8 cellular contexts compared by ENCODE assay signal in genomic region chr17:44219636-44220210, GRCh38. TPM values are rescaled to one million over a fixed set of nuclear protein-coding genes. Genes with fewer than 3 reads are reported as not detected.
DNase-seq lines count a peak whose midpoint lies in the region; ATAC-seq and TF ChIP-seq lines count a peak whose summit lies in the region.

A gene with protein sequence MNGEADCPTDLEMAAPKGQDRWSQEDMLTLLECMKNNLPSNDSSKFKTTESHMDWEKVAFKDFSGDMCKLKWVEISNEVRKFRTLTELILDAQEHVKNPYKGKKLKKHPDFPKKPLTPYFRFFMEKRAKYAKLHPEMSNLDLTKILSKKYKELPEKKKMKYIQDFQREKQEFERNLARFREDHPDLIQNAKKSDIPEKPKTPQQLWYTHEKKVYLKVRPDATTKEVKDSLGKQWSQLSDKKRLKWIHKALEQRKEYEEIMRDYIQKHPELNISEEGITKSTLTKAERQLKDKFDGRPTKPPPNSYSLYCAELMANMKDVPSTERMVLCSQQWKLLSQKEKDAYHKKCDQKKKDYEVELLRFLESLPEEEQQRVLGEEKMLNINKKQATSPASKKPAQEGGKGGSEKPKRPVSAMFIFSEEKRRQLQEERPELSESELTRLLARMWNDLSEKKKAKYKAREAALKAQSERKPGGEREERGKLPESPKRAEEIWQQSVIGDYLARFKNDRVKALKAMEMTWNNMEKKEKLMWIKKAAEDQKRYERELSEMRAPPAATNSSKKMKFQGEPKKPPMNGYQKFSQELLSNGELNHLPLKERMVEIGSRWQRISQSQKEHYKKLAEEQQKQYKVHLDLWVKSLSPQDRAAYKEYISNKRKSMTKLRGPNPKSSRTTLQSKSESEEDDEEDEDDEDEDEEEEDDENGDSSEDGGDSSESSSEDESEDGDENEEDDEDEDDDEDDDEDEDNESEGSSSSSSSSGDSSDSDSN (minus strand): TSS chr17:44219675. CDS start chr17:44218229, 1,446 bp downstream.

- H3K36me3 Mint-ChIP-seq in brain: peaks cover 28% of the 10 kb centered on the region

- H3K27ac ChIP-seq in iPS DF 6.9 (ENCODE audit: low read length): no peak within 1 kb of the TSS

- peaks cover 0 to 8% (median 0%) of the 10 kb centered on the region in 5 experiments for H3K9me3 Mint-ChIP-seq in brain

- no peaks in the 10 kb centered on the region for H3K9me3 ChIP-seq in iPS DF 6.9 (ENCODE audit: control insufficient read depth, insufficient read depth, low read length)

- peak within 1 kb of the TSS; percentile 93 to 99 (median 98) for H3K27ac Mint-ChIP-seq in brain

- WGBS in iPS DF 6.9 (ENCODE audit: insufficient coverage, insufficient read length): no CpG with 5 or more reads among the region's 68 CpGs

- peak within 1 kb of the TSS; percentile 78 for H3K4me3 ChIP-seq in iPS DF 6.9 (ENCODE audit: low read length)

- H3K27me3 ChIP-seq in iPS DF 6.9 (ENCODE audit: control insufficient read depth, insufficient read depth, low read length): no peaks in the 10 kb centered on the region

- peaks cover 18% of the 10 kb centered on the region for H3K36me3 ChIP-seq in iPS DF 6.9 (ENCODE audit: control insufficient read depth, insufficient read depth, low read length)

- DNase-seq in COR-L47 (lab: John Stamatoyannopoulos, UW) (peak; percentile 90), NAMALWA (ENCODE audit: low spot score) (peak; percentile 67), iPS DF 6.9 (ENCODE audit: low read depth, low spot score) (no peak), sciatic nerve (ENCODE audit: low spot score) (peak; percentile 85)

- intact Hi-C loops in T-helper 2 cell treated with Interferon-gamma antibody and Interleukin-4, amounts not matched to agents 100 ng/mL and 5 ng/mL, for 36 hours (cut with micrococcal nuclease): loop anchor here (2.0 to 5.0 kb wide), 2 partner anchors 105 to 283 kb away; partner anchors contain the start of genes GPATCH8 and SLC25A39
- intact Hi-C loops in sciatic nerve (cut with DNase I): no loop called here

- peaks cover 34% of the 10 kb centered on the region for H3K4me1 Mint-ChIP-seq in brain

- peaks cover 13% of the 10 kb centered on the region for H3K27me3 Mint-ChIP-seq in brain

- no peak for TF ChIP-seq CTCF in brain (conservative IDR thresholded peaks at IDR 0.05)

- H3K4me3 Mint-ChIP-seq in brain: peak within 1 kb of the TSS; percentile 88 to 96 (median 92)

- peaks cover 7% of the 10 kb centered on the region for H3K4me1 ChIP-seq in iPS DF 6.9 (ENCODE audit: control insufficient read depth, insufficient read depth, low read length)

- ATAC-seq in GM21737 (IDR thresholded peaks at IDR 0.05; ENCODE audit: unreplicated experiment): peak; percentile 7
- peak; percentile 7 for ATAC-seq in sciatic nerve
- ATAC-seq in GM18519 (IDR thresholded peaks at IDR 0.05; ENCODE audit: low FRiP score, unreplicated experiment): no peak

RNA-seq across cellular contexts. Expression of the gene that starts here (rescaled TPM):
- total RNA-seq in T-helper 2 cell treated with Interferon-gamma antibody and Interleukin-4, amounts not matched to agents 100 ng/mL and 5 ng/mL, for 36 hours: 168 and 172 TPM in 2 replicates
- 112 TPM for polyA plus RNA-seq in brain (ENCODE audit: insufficient read depth, low read depth, low replicate concordance)
- 76.6 TPM for total RNA-seq in sciatic nerve
